In genomic region chr7:120724448-120724847, GRCh38 we compare ENCODE assay signal across 20 cellular contexts.
"Had no signal": no experiment of that assay in that cellular context is flagged by ENCODE, and none has a peak within 500 bp of the region (broad histone marks: within the 10 kb centered on the region; RNA-seq: fewer than 3 reads in every experiment).

No MANE protein-coding gene starts in this region.

- H3K27me3 ChIP-seq: left lung, right lobe of liver, tibial artery, uterus had no signal

- H3K36me3 Mint-ChIP-seq: activated naive CD4-positive, alpha-beta T cell treated with anti-CD3 and anti-CD28 coated beads, Interleukin-2, amount 50 U/mL, for 72 hours; brain; mesothelial cell of epicardium; naive thymus-derived CD8-positive, alpha-beta T cell; stimulated activated effector memory CD8-positive, alpha-beta T cell treated with anti-CD3 and anti-CD28 coated beads, Interleukin-12 subunit alpha, Interleukin-12 subunit beta, amount 100 ng/mL, for 72 hours had no signal

- H3K4me1 ChIP-seq: left lung, tibial artery, uterus had no signal

- H3K27me3 Mint-ChIP-seq: stimulated activated naive CD8-positive, alpha-beta T cell treated with anti-CD3 and anti-CD28 coated beads, Interleukin-15, amount 100 ng/mL, for 72 hours had no signal

- H3K9me3 Mint-ChIP-seq: activated naive CD4-positive, alpha-beta T cell treated with anti-CD3 and anti-CD28 coated beads, Interleukin-2, amount 50 U/mL, for 72 hours; mesothelial cell of epicardium; stimulated activated naive CD8-positive, alpha-beta T cell treated with anti-CD3 and anti-CD28 coated beads, Interleukin-15, amount 100 ng/mL, for 72 hours; T-helper 1 cell treated with Interleukin-12 subunit alpha and Interleukin-12 subunit beta and Interleukin-4 antibody, amounts not matched to agents 30 μg/mL and 1 μg/mL, for 36 hours had no signal

- H3K27ac Mint-ChIP-seq: activated CD8-positive, alpha-beta T cell treated with anti-CD3 and anti-CD28 coated beads, Interleukin-2, amount 10 ng/mL, durations not matched to agents 7 days and 5 days; activated naive CD4-positive, alpha-beta T cell treated with anti-CD3 and anti-CD28 coated beads, Interleukin-2, amount 50 U/mL, for 72 hours; mesothelial cell of epicardium; naive thymus-derived CD8-positive, alpha-beta T cell; stimulated activated effector memory CD8-positive, alpha-beta T cell treated with anti-CD3 and anti-CD28 coated beads, Interleukin-12 subunit alpha, Interleukin-12 subunit beta, amount 100 ng/mL, for 72 hours; stimulated activated naive CD8-positive, alpha-beta T cell treated with anti-CD3 and anti-CD28 coated beads, Interleukin-15, amount 100 ng/mL, for 72 hours; T-helper 1 cell treated with Interleukin-12 subunit alpha and Interleukin-12 subunit beta and Interleukin-4 antibody, amounts not matched to agents 30 μg/mL and 1 μg/mL, for 36 hours had no signal

- H3K4me1 Mint-ChIP-seq: stimulated activated effector memory CD8-positive, alpha-beta T cell treated with anti-CD3 and anti-CD28 coated beads, Interleukin-12 subunit alpha, Interleukin-12 subunit beta, amount 100 ng/mL, for 72 hours; stimulated activated naive CD8-positive, alpha-beta T cell treated with anti-CD3 and anti-CD28 coated beads, Interleukin-15, amount 100 ng/mL, for 72 hours had no signal

- ATAC-seq: activated CD8-positive, alpha-beta T cell treated with anti-CD3 and anti-CD28 coated beads, Interleukin-2, amount 10 ng/mL, durations not matched to agents 7 days and 5 days; activated naive CD4-positive, alpha-beta T cell treated with anti-CD3 and anti-CD28 coated beads, Interleukin-2, amount 50 U/mL, for 72 hours; left lung; naive thymus-derived CD8-positive, alpha-beta T cell; stimulated activated effector memory CD8-positive, alpha-beta T cell treated with anti-CD3 and anti-CD28 coated beads, Interleukin-12 subunit alpha, Interleukin-12 subunit beta, amount 100 ng/mL, for 72 hours; stimulated activated naive CD8-positive, alpha-beta T cell treated with anti-CD3 and anti-CD28 coated beads, Interleukin-15, amount 100 ng/mL, for 72 hours had no signal

- H3K27ac ChIP-seq: left lung, right lobe of liver, tibial artery, uterus had no signal

- H3K4me3 Mint-ChIP-seq: activated CD8-positive, alpha-beta T cell treated with anti-CD3 and anti-CD28 coated beads, Interleukin-2, amount 10 ng/mL, durations not matched to agents 7 days and 5 days; mesothelial cell of epicardium; naive thymus-derived CD8-positive, alpha-beta T cell; stimulated activated effector memory CD8-positive, alpha-beta T cell treated with anti-CD3 and anti-CD28 coated beads, Interleukin-12 subunit alpha, Interleukin-12 subunit beta, amount 100 ng/mL, for 72 hours; stimulated activated naive CD8-positive, alpha-beta T cell treated with anti-CD3 and anti-CD28 coated beads, Interleukin-15, amount 100 ng/mL, for 72 hours; T-helper 1 cell treated with Interleukin-12 subunit alpha and Interleukin-12 subunit beta and Interleukin-4 antibody, amounts not matched to agents 30 μg/mL and 1 μg/mL, for 36 hours had no signal

- H3K9me3 ChIP-seq: left lung, right lobe of liver, tibial artery, uterus had no signal

- DNase-seq: activated CD4-positive, alpha-beta T cell treated with anti-CD3 and anti-CD28 coated beads for 48 hours; activated CD8-positive, alpha-beta T cell treated with anti-CD3 and anti-CD28 coated beads, Interleukin-2, amount 10 ng/mL, durations not matched to agents 7 days and 5 days; aorta; dermis blood vessel endothelial cell; effector CD8-positive, alpha-beta T cell; foreskin melanocyte; left lung; naive thymus-derived CD8-positive, alpha-beta T cell; nucleus accumbens; right lobe of liver; stimulated activated CD4-positive, alpha-beta T cell treated with anti-CD3 and anti-CD28 coated beads, Interleukin-2, amount 100 ng/mL, for 24 hours; stimulated activated naive CD8-positive, alpha-beta T cell treated with anti-CD3 and anti-CD28 coated beads, Interleukin-15, amount 100 ng/mL, for 72 hours; T1000; tibial artery; uterus had no signal
